In genomic region chr14:73774671-73775070, GRCh38 we compare ENCODE assay signal across 1 cellular context.
TF ChIP-seq lines count a peak whose summit lies in the region.

No MANE protein-coding gene starts in this region.

TF ChIP-seq in GM12878, 131 proteins besides CTCF, POLR2A, EP300 and RAD21:
- no peak for TF ChIP-seq CUX1 (IDR thresholded peaks at IDR 0.05; ENCODE audit: insufficient replicate concordance, low read depth, low read length)
- TF ChIP-seq DPF2 (IDR thresholded peaks at IDR 0.05), result peak; percentile 47; the same call in 1 of the 2 replicates
